ENCODE assay signal across 21 cellular contexts in the genomic region with DNA sequence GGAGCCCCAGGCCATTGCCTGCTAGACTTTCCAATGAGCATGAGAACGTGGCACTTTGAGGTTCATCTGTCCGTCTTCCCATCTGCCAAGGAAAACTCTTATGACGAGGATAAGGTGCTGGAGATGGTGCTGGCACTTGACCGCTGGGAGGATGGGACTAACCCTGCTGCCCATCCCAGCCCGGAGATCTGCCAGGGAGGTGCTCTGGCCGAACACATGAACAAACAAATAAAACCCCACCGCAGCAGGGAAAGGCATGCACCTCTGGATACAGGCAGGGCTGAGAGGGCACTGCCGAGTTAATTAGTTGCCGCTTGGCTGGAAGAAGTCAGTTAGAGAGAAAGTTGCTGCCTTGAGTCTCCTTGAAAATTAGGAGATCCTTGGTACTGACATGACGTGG.
"Had no signal": no experiment of that assay in that cellular context is flagged by ENCODE, and none has a peak within 500 bp of the region (broad histone marks: within the 10 kb centered on the region; RNA-seq: fewer than 3 reads in every experiment).

No MANE protein-coding gene starts in this region.

- H3K36me3 ChIP-seq: ascending aorta, cardiac muscle cell had no signal

- DNase-seq: activated CD4-positive, alpha-beta memory T cell treated with anti-CD3 and anti-CD28 coated beads, Interleukin-2, amount 10 ng/mL, durations not matched to agents 7 days and 5 days; activated CD4-positive, alpha-beta T cell treated with anti-CD3 and anti-CD28 coated beads, Interleukin-2, amount 50 U/mL, for 1 hour; activated CD4-positive, CD25-positive, alpha-beta regulatory T cell; activated naive CD4-positive, alpha-beta T cell; activated T-cell treated with anti-CD3 and anti-CD28 coated beads, Interleukin-2, amount 50 U/mL, for 72 hours; amniotic stem cell; Kasumi-1; KBM-7; NCI-H1092 treated with DMSO at 0.1 percent for 48 hours; NCI-H1417 treated with DMSO at 0.1 percent for 48 hours; NCI-H1694; NCI-H2029; NCI-H510A treated with DMSO at 0.1 percent for 48 hours; NCI-H69; NK-92 treated with Interleukin-12 subunit alpha and Interleukin-12 subunit beta, amount 100 ng/mL, for 24 hours; OCI-M1; SIG-M5; T-cell; T-helper 2 cell had no signal

- H3K4me3 ChIP-seq: ascending aorta, cardiac muscle cell had no signal

- H3K9me3 ChIP-seq: ascending aorta had no signal

- H3K27me3 ChIP-seq: ascending aorta, cardiac muscle cell had no signal
